ENCODE assay signal across 8 cellular contexts in the genomic region with DNA sequence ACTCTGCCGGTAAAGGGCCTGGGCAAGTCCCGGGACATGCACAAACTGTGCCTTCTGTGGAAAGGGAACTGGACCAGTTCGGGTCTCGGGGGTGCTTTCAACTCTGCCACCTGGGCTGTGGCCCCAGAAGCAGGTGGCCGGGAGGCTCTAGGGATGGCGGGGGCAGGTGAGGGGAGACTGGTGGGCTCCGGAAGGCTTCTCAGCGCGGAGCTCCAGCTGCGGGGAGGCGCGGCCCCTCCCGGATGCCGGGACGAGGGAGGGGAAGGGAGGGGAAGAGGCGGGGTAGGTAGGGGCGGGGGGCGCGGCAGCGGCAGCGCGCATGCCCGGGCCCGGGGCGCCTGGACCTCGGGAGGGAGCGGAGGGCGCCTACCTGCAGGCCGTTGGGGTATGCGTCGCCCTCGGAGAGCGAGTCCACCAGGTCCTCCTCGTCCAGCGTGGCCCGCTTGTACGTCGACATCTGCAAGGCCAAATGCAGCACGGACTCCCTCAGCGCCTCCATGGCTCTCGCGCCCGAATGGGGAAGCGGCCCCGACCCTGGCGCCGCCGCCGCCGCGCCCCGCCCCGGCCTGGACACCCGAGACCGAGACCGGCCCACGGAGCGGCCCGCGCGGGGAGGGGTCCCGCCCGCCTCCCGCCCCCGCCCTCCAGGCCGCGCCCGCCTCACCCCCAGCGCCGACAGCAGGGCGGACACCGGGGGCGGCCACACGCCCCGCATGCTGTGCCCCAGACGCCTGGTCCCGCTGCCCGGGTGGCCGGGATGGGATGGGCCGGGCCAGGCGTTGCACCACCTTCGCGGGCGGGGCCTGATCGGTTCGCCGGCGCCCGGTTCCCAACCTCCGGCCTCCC. TPM values are rescaled to one million over a fixed set of nuclear protein-coding genes. Genes with fewer than 3 reads are reported as not detected.
DNase-seq lines count a peak whose midpoint lies in the region; ATAC-seq and TF ChIP-seq lines count a peak whose summit lies in the region.

A gene (minus strand): TSS at position 764 of the 846 bp plus-strand sequence. CDS start 49 bp downstream, at position 715.

- H3K4me1 ChIP-seq in foreskin keratinocyte (no peaks in the 10 kb centered on the region), neutrophil (ENCODE audit: control insufficient read depth in 1 of 2, insufficient read depth in 1 of 2, low read depth in 1 of 2, low read length in 1 of 2) (peaks cover 84 to 88% of the 10 kb centered on the region in 2 experiments)

- DNase-seq in GM12864 (ENCODE audit: low read depth) (no peak), NCI-H69 (lab: John Stamatoyannopoulos, UW) (peak; percentile 72), foreskin keratinocyte (no peak), COLO668 (lab: John Stamatoyannopoulos, UW; ENCODE audit: unreplicated experiment) (no peak)
- peak; percentile 41 for DNase-seq in activated T-helper 9 cell treated with anti-CD3 and anti-CD28 coated beads, Interleukin-2, amount 50 U/mL, for 16 hours (ENCODE audit: low read depth)

- TF ChIP-seq CTCF in GM12864 (IDR thresholded peaks at IDR 0.05; ENCODE audit: low read depth, low read length, missing control alignments) = no peak
- TF ChIP-seq CTCF in foreskin keratinocyte (conservative IDR thresholded peaks at IDR 0.05) = no peak
- peak; percentile 6 for TF ChIP-seq CTCF in neutrophil (IDR thresholded peaks at IDR 0.05)

- H3K27me3 ChIP-seq in foreskin keratinocyte (no peaks in the 10 kb centered on the region), neutrophil (no peaks in the 10 kb centered on the region)

- peaks cover 12% of the 10 kb centered on the region for H3K36me3 ChIP-seq in neutrophil

- ATAC-seq in foreskin keratinocyte (peak; percentile 45), GM21528 (IDR thresholded peaks at IDR 0.05; ENCODE audit: low FRiP score, unreplicated experiment) (no peak), GM19397 (IDR thresholded peaks at IDR 0.05; ENCODE audit: unreplicated experiment) (no peak)

- no peaks in the 10 kb centered on the region for H3K9me3 ChIP-seq in neutrophil

- H3K4me3 ChIP-seq in GM12864 (ENCODE audit: low read depth, low read length) (peak within 1 kb of the TSS; percentile 59), neutrophil (ENCODE audit: low read depth in 1 of 2, low read length in 1 of 2) (peak within 1 kb of the TSS; percentile 84 to 95)

- H3K27ac ChIP-seq in foreskin keratinocyte (no peak within 1 kb of the TSS), neutrophil (peak within 1 kb of the TSS; percentile 97)

RNA-seq across cellular contexts. Expression of the gene that starts here (rescaled TPM):
- 51.1 and 63.5 TPM in 2 replicates for total RNA-seq in foreskin keratinocyte
- 28.0 and 34.0 TPM in 2 replicates for polyA plus RNA-seq in foreskin keratinocyte

Comparison
In these comparisons a context has a peak if more than half of its experiments do, and no peak if none do; other contexts are left out.
1. DNase-seq: peak in NCI-H69 (single experiment) and activated T-helper 9 cell treated with anti-CD3 and anti-CD28 coated beads, Interleukin-2, amount 50 U/mL, for 16 hours (single experiment); none in GM12864 (single experiment), foreskin keratinocyte (0 of 2) and COLO668 (single experiment).